Comparison of ENCODE assay signal across 2 cellular contexts in the genomic region with DNA sequence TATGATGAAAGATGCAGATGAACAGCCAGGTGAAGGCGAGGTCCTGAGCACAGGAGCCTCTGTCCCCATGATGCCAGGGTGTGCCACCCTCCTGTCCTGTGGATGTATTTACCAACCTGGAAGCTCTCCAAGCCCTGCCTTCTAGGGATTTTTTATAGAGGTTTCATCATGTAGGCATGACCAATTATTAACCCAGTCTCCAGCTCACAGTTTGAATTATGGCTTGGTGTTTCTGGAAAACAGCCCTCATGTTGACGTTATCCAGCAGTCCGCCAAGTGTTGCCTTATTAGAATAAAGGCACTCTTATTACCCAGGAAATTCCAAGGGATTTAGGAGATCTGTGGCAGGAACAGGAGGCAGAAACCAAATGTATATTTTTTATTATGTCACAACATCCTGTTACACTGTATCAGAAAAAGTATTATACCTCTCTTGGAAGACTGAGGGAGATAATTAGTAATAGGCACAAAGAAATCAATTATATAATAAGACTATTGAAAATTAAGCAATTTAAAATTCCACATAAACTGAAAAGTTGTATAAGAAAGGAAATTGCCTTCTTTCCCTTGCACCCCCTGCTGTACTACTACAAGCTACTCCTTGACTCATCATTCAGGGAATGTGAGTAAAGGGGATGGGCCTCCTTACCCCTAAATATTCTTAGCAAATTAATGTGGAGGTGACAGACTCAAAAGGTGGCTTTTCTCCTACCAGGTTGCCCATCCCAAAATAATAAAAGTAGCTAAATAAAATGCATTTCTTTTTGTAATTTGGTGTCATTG.
TF ChIP-seq lines count a peak whose summit lies in the region.

No MANE protein-coding gene starts in this region.

TF ChIP-seq in SK-N-SH, 30 proteins besides CTCF, POLR2A, EP300 and RAD21 (continued from another document):
- TF ChIP-seq, protein P1, sequence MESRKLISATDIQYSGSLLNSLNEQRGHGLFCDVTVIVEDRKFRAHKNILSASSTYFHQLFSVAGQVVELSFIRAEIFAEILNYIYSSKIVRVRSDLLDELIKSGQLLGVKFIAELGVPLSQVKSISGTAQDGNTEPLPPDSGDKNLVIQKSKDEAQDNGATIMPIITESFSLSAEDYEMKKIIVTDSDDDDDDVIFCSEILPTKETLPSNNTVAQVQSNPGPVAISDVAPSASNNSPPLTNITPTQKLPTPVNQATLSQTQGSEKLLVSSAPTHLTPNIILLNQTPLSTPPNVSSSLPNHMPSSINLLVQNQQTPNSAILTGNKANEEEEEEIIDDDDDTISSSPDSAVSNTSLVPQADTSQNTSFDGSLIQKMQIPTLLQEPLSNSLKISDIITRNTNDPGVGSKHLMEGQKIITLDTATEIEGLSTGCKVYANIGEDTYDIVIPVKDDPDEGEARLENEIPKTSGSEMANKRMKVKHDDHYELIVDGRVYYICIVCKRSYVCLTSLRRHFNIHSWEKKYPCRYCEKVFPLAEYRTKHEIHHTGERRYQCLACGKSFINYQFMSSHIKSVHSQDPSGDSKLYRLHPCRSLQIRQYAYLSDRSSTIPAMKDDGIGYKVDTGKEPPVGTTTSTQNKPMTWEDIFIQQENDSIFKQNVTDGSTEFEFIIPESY (IDR thresholded peaks at IDR 0.05; ENCODE audit: borderline replicate concordance, low read depth): no peak; the same call in 1 of the 2 replicates
- TF ChIP-seq SMC3 (IDR thresholded peaks at IDR 0.05; ENCODE audit: low read depth, low read length): no peak
- no peak for TF ChIP-seq ELF1 (IDR thresholded peaks at IDR 0.05)
- TF ChIP-seq NRF1 (IDR thresholded peaks at IDR 0.05; ENCODE audit: low read depth, low read length): no peak
- no peak for TF ChIP-seq TAF1 (IDR thresholded peaks at IDR 0.05; ENCODE audit: borderline replicate concordance, low read depth, low read length)
- TF ChIP-seq MEF2A (IDR thresholded peaks at IDR 0.05; ENCODE audit: borderline replicate concordance, low read depth): peak; percentile 15; the same call in 1 of the 2 replicates
- no peak for TF ChIP-seq RFX5 (IDR thresholded peaks at IDR 0.05; ENCODE audit: low read length)
- peak; percentile 88 for TF ChIP-seq TCF12 (IDR thresholded peaks at IDR 0.05)
- TF ChIP-seq, protein P2, sequence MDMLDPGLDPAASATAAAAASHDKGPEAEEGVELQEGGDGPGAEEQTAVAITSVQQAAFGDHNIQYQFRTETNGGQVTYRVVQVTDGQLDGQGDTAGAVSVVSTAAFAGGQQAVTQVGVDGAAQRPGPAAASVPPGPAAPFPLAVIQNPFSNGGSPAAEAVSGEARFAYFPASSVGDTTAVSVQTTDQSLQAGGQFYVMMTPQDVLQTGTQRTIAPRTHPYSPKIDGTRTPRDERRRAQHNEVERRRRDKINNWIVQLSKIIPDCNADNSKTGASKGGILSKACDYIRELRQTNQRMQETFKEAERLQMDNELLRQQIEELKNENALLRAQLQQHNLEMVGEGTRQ (IDR thresholded peaks at IDR 0.05; ENCODE audit: borderline replicate concordance, low read depth, low read length): no peak

TF ChIP-seq in WTC11, 78 proteins besides CTCF, POLR2A, EP300 and RAD21 (continued from another document):
- TF ChIP-seq, protein P3, sequence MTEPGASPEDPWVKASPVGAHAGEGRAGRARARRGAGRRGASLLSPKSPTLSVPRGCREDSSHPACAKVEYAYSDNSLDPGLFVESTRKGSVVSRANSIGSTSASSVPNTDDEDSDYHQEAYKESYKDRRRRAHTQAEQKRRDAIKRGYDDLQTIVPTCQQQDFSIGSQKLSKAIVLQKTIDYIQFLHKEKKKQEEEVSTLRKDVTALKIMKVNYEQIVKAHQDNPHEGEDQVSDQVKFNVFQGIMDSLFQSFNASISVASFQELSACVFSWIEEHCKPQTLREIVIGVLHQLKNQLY (CRISPR knock-in tag; IDR thresholded peaks at IDR 0.05): no peak
- TF ChIP-seq, protein P4, sequence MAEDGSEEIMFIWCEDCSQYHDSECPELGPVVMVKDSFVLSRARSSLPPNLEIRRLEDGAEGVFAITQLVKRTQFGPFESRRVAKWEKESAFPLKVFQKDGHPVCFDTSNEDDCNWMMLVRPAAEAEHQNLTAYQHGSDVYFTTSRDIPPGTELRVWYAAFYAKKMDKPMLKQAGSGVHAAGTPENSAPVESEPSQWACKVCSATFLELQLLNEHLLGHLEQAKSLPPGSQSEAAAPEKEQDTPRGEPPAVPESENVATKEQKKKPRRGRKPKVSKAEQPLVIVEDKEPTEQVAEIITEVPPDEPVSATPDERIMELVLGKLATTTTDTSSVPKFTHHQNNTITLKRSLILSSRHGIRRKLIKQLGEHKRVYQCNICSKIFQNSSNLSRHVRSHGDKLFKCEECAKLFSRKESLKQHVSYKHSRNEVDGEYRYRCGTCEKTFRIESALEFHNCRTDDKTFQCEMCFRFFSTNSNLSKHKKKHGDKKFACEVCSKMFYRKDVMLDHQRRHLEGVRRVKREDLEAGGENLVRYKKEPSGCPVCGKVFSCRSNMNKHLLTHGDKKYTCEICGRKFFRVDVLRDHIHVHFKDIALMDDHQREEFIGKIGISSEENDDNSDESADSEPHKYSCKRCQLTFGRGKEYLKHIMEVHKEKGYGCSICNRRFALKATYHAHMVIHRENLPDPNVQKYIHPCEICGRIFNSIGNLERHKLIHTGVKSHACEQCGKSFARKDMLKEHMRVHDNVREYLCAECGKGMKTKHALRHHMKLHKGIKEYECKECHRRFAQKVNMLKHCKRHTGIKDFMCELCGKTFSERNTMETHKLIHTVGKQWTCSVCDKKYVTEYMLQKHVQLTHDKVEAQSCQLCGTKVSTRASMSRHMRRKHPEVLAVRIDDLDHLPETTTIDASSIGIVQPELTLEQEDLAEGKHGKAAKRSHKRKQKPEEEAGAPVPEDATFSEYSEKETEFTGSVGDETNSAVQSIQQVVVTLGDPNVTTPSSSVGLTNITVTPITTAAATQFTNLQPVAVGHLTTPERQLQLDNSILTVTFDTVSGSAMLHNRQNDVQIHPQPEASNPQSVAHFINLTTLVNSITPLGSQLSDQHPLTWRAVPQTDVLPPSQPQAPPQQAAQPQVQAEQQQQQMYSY (CRISPR knock-in tag; IDR thresholded peaks at IDR 0.05): no peak
- TF ChIP-seq SMAD4 (CRISPR knock-in tag; IDR thresholded peaks at IDR 0.05): no peak
- TF ChIP-seq PRRX2 (CRISPR knock-in tag; IDR thresholded peaks at IDR 0.05): no peak
- TF ChIP-seq, protein P5, sequence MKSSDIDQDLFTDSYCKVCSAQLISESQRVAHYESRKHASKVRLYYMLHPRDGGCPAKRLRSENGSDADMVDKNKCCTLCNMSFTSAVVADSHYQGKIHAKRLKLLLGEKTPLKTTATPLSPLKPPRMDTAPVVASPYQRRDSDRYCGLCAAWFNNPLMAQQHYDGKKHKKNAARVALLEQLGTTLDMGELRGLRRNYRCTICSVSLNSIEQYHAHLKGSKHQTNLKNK (CRISPR knock-in tag; IDR thresholded peaks at IDR 0.05): no peak
